Comparison of ENCODE assay signal across 23 cellular contexts in the genomic region with DNA sequence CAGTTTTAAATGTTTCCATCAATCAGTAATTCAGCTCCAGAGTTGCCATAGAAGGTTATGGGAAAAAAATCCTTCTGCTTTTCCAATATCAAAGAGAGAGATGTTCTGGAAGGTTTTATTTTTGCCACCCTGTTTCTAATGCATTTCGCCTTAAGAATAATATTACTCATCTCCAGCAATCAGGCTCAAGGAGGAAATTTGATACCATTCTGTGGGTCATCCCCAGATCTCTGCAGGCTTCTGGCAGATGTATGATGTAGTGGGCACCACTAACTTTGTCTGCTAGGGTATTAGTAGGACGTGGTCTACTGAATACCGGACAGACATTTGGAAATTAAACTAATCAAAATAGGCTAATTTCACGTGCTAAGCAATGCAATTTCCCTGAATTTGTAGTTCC.
A peak's percentile ranks its signal among the peaks of the same experiment; 100 is the strongest.
DNase-seq lines count a peak whose midpoint lies in the region; ATAC-seq and TF ChIP-seq lines count a peak whose summit lies in the region.
"Had no signal": no experiment of that assay in that cellular context is flagged by ENCODE, and none has a peak within 500 bp of the region (broad histone marks: within the 10 kb centered on the region; RNA-seq: fewer than 3 reads in every experiment).

No MANE protein-coding gene starts in this region.

- H3K9me3 ChIP-seq in RWPE2 (ENCODE audit: severe bottlenecking): no peaks in the 10 kb centered on the region
- H3K9me3 ChIP-seq in skeletal muscle satellite cell (replicated peaks; ENCODE audit: low read length): no peaks in the 10 kb centered on the region
- H3K9me3 ChIP-seq: gastroesophageal sphincter, spleen had no signal

- H3K36me3 ChIP-seq in RWPE2 (ENCODE audit: low read depth) (no peaks in the 10 kb centered on the region), skeletal muscle satellite cell (ENCODE audit: insufficient read depth, low read length) (no peaks in the 10 kb centered on the region), H7 (replicated peaks; ENCODE audit: control insufficient read depth, insufficient read depth, low read length) (no peaks in the 10 kb centered on the region)
- H3K36me3 ChIP-seq: gastroesophageal sphincter, spleen had no signal

- H3K27ac ChIP-seq in RWPE2 (ENCODE audit: poor library complexity, severe bottlenecking): no peak overlapping the region
- H3K27ac ChIP-seq: epithelial cell of prostate, gastroesophageal sphincter, spleen had no signal

- H3K9ac ChIP-seq in skeletal muscle satellite cell (ENCODE audit: low read depth, low read length): no peak overlapping the region

- no peak overlapping the region for H3K4me3 ChIP-seq in RWPE2 (ENCODE audit: severe bottlenecking)
- no peak overlapping the region for H3K4me3 ChIP-seq in skeletal muscle satellite cell (ENCODE audit: low read length)
- H3K4me3 ChIP-seq in H7 (ENCODE audit: insufficient read depth, low read depth, low read length): no peak overlapping the region
- H3K4me3 ChIP-seq: gastroesophageal sphincter, spleen had no signal

- H3K4me1 ChIP-seq in RWPE2 (ENCODE audit: insufficient read depth, poor library complexity, severe bottlenecking) (peaks cover 3% of the 10 kb centered on the region), skeletal muscle satellite cell (ENCODE audit: control insufficient read depth, insufficient read depth, low read length) (peaks cover 10% of the 10 kb centered on the region)
- H3K4me1 ChIP-seq: gastroesophageal sphincter, spleen had no signal

- H3K27me3 ChIP-seq in RWPE2 (ENCODE audit: insufficient read depth, poor library complexity, severe bottlenecking): no peaks in the 10 kb centered on the region
- no peaks in the 10 kb centered on the region for H3K27me3 ChIP-seq in skeletal muscle satellite cell (ENCODE audit: control insufficient read depth, insufficient read depth, low read length)
- H3K27me3 ChIP-seq in H7 (ENCODE audit: control insufficient read depth, insufficient read depth, low read length): no peaks in the 10 kb centered on the region
- H3K27me3 ChIP-seq: gastroesophageal sphincter, spleen had no signal

- DNase-seq in HT1080 (ENCODE audit: low read depth) (peak; percentile 38), RWPE2 (ENCODE audit: low spot score) (no peak), fibroblast of peridontal ligament (ENCODE audit: extremely low read depth) (peak; percentile 42), G401 (ENCODE audit: low spot score) (no peak), SHP77 (lab: John Stamatoyannopoulos, UW) (no peak), H7 (no peak)
- DNase-seq: activated B cell treated with CpG ODN at 0.5 μM for 24 hours; activated CD8-positive, alpha-beta T cell treated with anti-CD3 and anti-CD28 coated beads for 36 hours; amniotic stem cell; CD4-positive, alpha-beta memory T cell; DMS79 treated with DMSO at 0.1 percent for 48 hours; GOT3; kidney glomerular epithelial cell; NCI-H1417 treated with DMSO at 0.1 percent for 48 hours; NCI-H526 treated with DMSO at 0.1 percent for 48 hours; nucleus accumbens; spleen; stimulated activated CD4-positive, alpha-beta T cell treated with anti-CD3 and anti-CD28 coated beads, Interleukin-4, amount 100 ng/mL, for 24 hours; stimulated activated naive CD4-positive, alpha-beta T cell treated with Interleukin-2 at 50 U/mL for 16 hours; T-helper 9 cell had no signal

- peak; percentile 48; the same call in 1 of the 3 replicates for ATAC-seq in RWPE2 (ENCODE audit: low read depth)
- ATAC-seq: activated CD8-positive, alpha-beta T cell treated with anti-CD3 and anti-CD28 coated beads for 36 hours; gastroesophageal sphincter had no signal

- in situ Hi-C loops in G401 (cut with HindIII; ENCODE audit: low sequenced_read_pairs): no loop called here

- TF ChIP-seq CTCF in RWPE2 (IDR thresholded peaks at IDR 0.05; ENCODE audit: poor library complexity, severe bottlenecking): no peak

- H3K4me2 ChIP-seq in skeletal muscle satellite cell (ENCODE audit: low read length): peak overlapping the region; percentile 52

Comparison
In these comparisons a context has a peak if more than half of its experiments do, and no peak if none do; other contexts are left out.
1. DNase-seq: peak in HT1080 (single experiment) and fibroblast of peridontal ligament (single experiment); none in RWPE2 (single experiment), G401 (single experiment), SHP77 (0 of 2) and H7 (single experiment).